20 cellular contexts compared by ENCODE assay signal in genomic region chr7:150409300-150410030, GRCh38. TPM values are rescaled to one million over a fixed set of nuclear protein-coding genes. Genes with fewer than 3 reads are reported as not detected.
DNase-seq lines count a peak whose midpoint lies in the region; ATAC-seq and TF ChIP-seq lines count a peak whose summit lies in the region.
"Had no signal": no experiment of that assay in that cellular context is flagged by ENCODE, and none has a peak within 500 bp of the region (broad histone marks: within the 10 kb centered on the region; RNA-seq: fewer than 3 reads in every experiment).

No MANE protein-coding gene starts in this region.

- peak overlapping the region; percentile 80 for H3K27ac Mint-ChIP-seq in activated naive CD4-positive, alpha-beta T cell treated with anti-CD3 and anti-CD28 coated beads, Interleukin-2, amount 10 ng/mL, durations not matched to agents 7 days and 5 days
- peak overlapping the region in 4 of 6 donors; percentile 8 to 77 (median 56) for H3K27ac Mint-ChIP-seq in immature natural killer cell
- H3K27ac Mint-ChIP-seq in stimulated activated naive B cell treated with anti-CD40 and anti-IgM and Interleukin-4, amounts not matched to agents 10 μg/mL and 1 μg/mL and 100 μg/mL, for 72 hours: peak overlapping the region; percentile 94

- H3K9ac ChIP-seq in MM.1S (ENCODE audit: low read length): no peak overlapping the region

- H3K4me1 ChIP-seq in MM.1S (ENCODE audit: low read length): peaks cover 28% of the 10 kb centered on the region
- H3K4me1 ChIP-seq: foreskin keratinocyte had no signal

- H3K36me3 Mint-ChIP-seq in activated naive CD4-positive, alpha-beta T cell treated with anti-CD3 and anti-CD28 coated beads, Interleukin-2, amount 10 ng/mL, durations not matched to agents 7 days and 5 days: peaks cover 32% of the 10 kb centered on the region
- H3K36me3 Mint-ChIP-seq in immature natural killer cell: peaks cover 5 to 13% (median 7%) of the 10 kb centered on the region in 3 donors
- peaks cover 50 to 51% of the 10 kb centered on the region in 2 donors for H3K36me3 Mint-ChIP-seq in stimulated activated naive B cell treated with anti-CD40 and anti-IgM and Interleukin-4, amounts not matched to agents 10 μg/mL and 1 μg/mL and 100 μg/mL, for 72 hours
- H3K36me3 Mint-ChIP-seq: activated naive CD4-positive, alpha-beta T cell treated with anti-CD3 and anti-CD28 coated beads, Interleukin-2, amount 50 U/mL, for 72 hours had no signal

- H3K79me2 ChIP-seq in MM.1S (ENCODE audit: low read length): peaks cover 53% of the 10 kb centered on the region

- no peak for DNase-seq in activated naive CD4-positive, alpha-beta T cell treated with anti-CD3 and anti-CD28 coated beads, Interleukin-2, amount 10 ng/mL, durations not matched to agents 7 days and 5 days
- no peak for DNase-seq in activated naive CD4-positive, alpha-beta T cell treated with Interleukin-2 at 50 U/mL for 16 hours
- no peak for DNase-seq in MM.1S
- DNase-seq in immature natural killer cell: no peak
- no peak for DNase-seq in stimulated activated naive B cell treated with anti-CD40 and anti-IgM and Interleukin-4, amounts not matched to agents 10 μg/mL and 1 μg/mL and 100 μg/mL, for 72 hours
- DNase-seq in NCI-H2171 treated with DMSO at 0.1 percent for 48 hours (lab: John Stamatoyannopoulos, UW): no peak
- DNase-seq in GOT3 (lab: John Stamatoyannopoulos, UW): no peak
- no peak for DNase-seq in stimulated activated CD4-positive, alpha-beta T cell treated with anti-CD3 and anti-CD28 coated beads, Interleukin-2, amount 100 ng/mL, for 48 hours
- DNase-seq: activated CD4-positive, CD25-positive, alpha-beta regulatory T cell; brain microvascular endothelial cell; COR-L47; foreskin keratinocyte; KBM-7; NCI-H1092 treated with DMSO at 0.1 percent for 48 hours; NCI-H526; SHP77 treated with DMSO at 0.1 percent for 48 hours had no signal

- ATAC-seq in stimulated activated naive B cell treated with anti-CD40 and anti-IgM and Interleukin-4, amounts not matched to agents 10 μg/mL and 1 μg/mL and 100 μg/mL, for 72 hours (replicated peaks): no peak
- ATAC-seq: activated naive CD4-positive, alpha-beta T cell treated with anti-CD3 and anti-CD28 coated beads, Interleukin-2, amount 50 U/mL, for 72 hours; foreskin keratinocyte had no signal

- no peak overlapping the region for H3K4me3 ChIP-seq in MM.1S (ENCODE audit: low read length)
- H3K4me3 ChIP-seq: right atrium auricular region had no signal

- H3K4me1 Mint-ChIP-seq in activated naive CD4-positive, alpha-beta T cell treated with anti-CD3 and anti-CD28 coated beads, Interleukin-2, amount 10 ng/mL, durations not matched to agents 7 days and 5 days: peaks cover 30% of the 10 kb centered on the region
- H3K4me1 Mint-ChIP-seq in immature natural killer cell: peaks cover 24 to 30% of the 10 kb centered on the region in 2 donors
- peaks cover 55 to 81% of the 10 kb centered on the region in 2 donors for H3K4me1 Mint-ChIP-seq in stimulated activated naive B cell treated with anti-CD40 and anti-IgM and Interleukin-4, amounts not matched to agents 10 μg/mL and 1 μg/mL and 100 μg/mL, for 72 hours

- CTCF ChIA-PET in activated naive CD4-positive, alpha-beta T cell treated with anti-CD3 and anti-CD28 coated beads, Interleukin-2, amount 10 ng/mL, durations not matched to agents 7 days and 5 days (lab: Charles Lee): interaction anchor here (0.8 to 0.9 kb wide), 2 partner anchors 10 to 120 kb away, joined by 3 to 4 read pairs; no protein-coding TSS in a partner anchor

- peaks cover 6% of the 10 kb centered on the region for H3K36me3 ChIP-seq in MM.1S (replicated peaks; ENCODE audit: insufficient read depth, low read length)
- H3K36me3 ChIP-seq: brain microvascular endothelial cell, right atrium auricular region had no signal

- peak overlapping the region; percentile 7; the same call in 1 of the 2 replicates for H3K27ac ChIP-seq in MM.1S (ENCODE audit: low read length)
- H3K27ac ChIP-seq: brain microvascular endothelial cell, epithelial cell of prostate, foreskin keratinocyte, right atrium auricular region had no signal

- no peak overlapping the region for H2AFZ ChIP-seq in MM.1S (ENCODE audit: low read length)

- H3K4me3 Mint-ChIP-seq in activated naive CD4-positive, alpha-beta T cell treated with anti-CD3 and anti-CD28 coated beads, Interleukin-2, amount 10 ng/mL, durations not matched to agents 7 days and 5 days: no peak overlapping the region
- no peak overlapping the region for H3K4me3 Mint-ChIP-seq in immature natural killer cell
- H3K4me3 Mint-ChIP-seq in stimulated activated naive B cell treated with anti-CD40 and anti-IgM and Interleukin-4, amounts not matched to agents 10 μg/mL and 1 μg/mL and 100 μg/mL, for 72 hours: peak overlapping the region; percentile 58 to 59

- H3K9me2 ChIP-seq in MM.1S (replicated peaks; ENCODE audit: insufficient read depth, low read length): no peaks in the 10 kb centered on the region

- no peaks in the 10 kb centered on the region for H3K27me3 Mint-ChIP-seq in activated naive CD4-positive, alpha-beta T cell treated with anti-CD3 and anti-CD28 coated beads, Interleukin-2, amount 10 ng/mL, durations not matched to agents 7 days and 5 days
- peaks cover 0 to 6% (median 5%) of the 10 kb centered on the region in 3 donors for H3K27me3 Mint-ChIP-seq in immature natural killer cell (ENCODE audit: low read depth in 3 of 3)
- H3K27me3 Mint-ChIP-seq in stimulated activated naive B cell treated with anti-CD40 and anti-IgM and Interleukin-4, amounts not matched to agents 10 μg/mL and 1 μg/mL and 100 μg/mL, for 72 hours: no peaks in the 10 kb centered on the region

- H3K27me3 ChIP-seq in MM.1S (replicated peaks; ENCODE audit: insufficient read depth, low read length): no peaks in the 10 kb centered on the region
- H3K27me3 ChIP-seq: brain microvascular endothelial cell, foreskin keratinocyte, right atrium auricular region had no signal

- H3K9me3 ChIP-seq in MM.1S (replicated peaks; ENCODE audit: insufficient read depth, low read length): no peaks in the 10 kb centered on the region
- H3K9me3 ChIP-seq: right atrium auricular region had no signal

- no peaks in the 10 kb centered on the region for H4K20me1 ChIP-seq in MM.1S (ENCODE audit: insufficient read depth, low read length)

- TF ChIP-seq CTCF in MM.1S (IDR thresholded peaks at IDR 0.05; ENCODE audit: low read length): no peak

- H3F3A ChIP-seq in MM.1S (ENCODE audit: insufficient read depth, low read length): peaks cover 34% of the 10 kb centered on the region

- no peak overlapping the region for H3K4me2 ChIP-seq in MM.1S (ENCODE audit: low read depth, low read length)

- no peaks in the 10 kb centered on the region for H3K9me3 Mint-ChIP-seq in activated naive CD4-positive, alpha-beta T cell treated with anti-CD3 and anti-CD28 coated beads, Interleukin-2, amount 10 ng/mL, durations not matched to agents 7 days and 5 days
- no peaks in the 10 kb centered on the region for H3K9me3 Mint-ChIP-seq in immature natural killer cell
- no peaks in the 10 kb centered on the region for H3K9me3 Mint-ChIP-seq in stimulated activated naive B cell treated with anti-CD40 and anti-IgM and Interleukin-4, amounts not matched to agents 10 μg/mL and 1 μg/mL and 100 μg/mL, for 72 hours
- H3K9me3 Mint-ChIP-seq: activated naive CD4-positive, alpha-beta T cell treated with anti-CD3 and anti-CD28 coated beads, Interleukin-2, amount 50 U/mL, for 72 hours had no signal

RNA-seq across cellular contexts. Expression of gene ZNF775, which starts 30.3 kb away (rescaled TPM):
- 1 to 10 TPM; 3.3 to 5.5 (median 5.5) TPM for polyA plus RNA-seq in immature natural killer cell

RNA-seq across cellular contexts. Expression of gene REPIN1, which starts 40.8 kb away (rescaled TPM):
- 10 to 100 TPM; 40.6 to 86.0 (median 43.2) TPM for polyA plus RNA-seq in immature natural killer cell

RNA-seq across cellular contexts. Expression of gene GIMAP8, which starts 41.0 kb away (rescaled TPM):
- polyA plus RNA-seq in immature natural killer cell: 10 to 100 TPM in 1 of 3 donors, 1 to 10 TPM in 2; 2.6 to 25.1 (median 5.0) TPM
- polyA plus RNA-seq: AG04450 had no signal

Comparison
In these comparisons a context has a peak if more than half of its experiments do, and no peak if none do; other contexts are left out.
1. H3K4me3 Mint-ChIP-seq: peak in stimulated activated naive B cell treated with anti-CD40 and anti-IgM and Interleukin-4, amounts not matched to agents 10 μg/mL and 1 μg/mL and 100 μg/mL, for 72 hours (2 of 2); none in activated naive CD4-positive, alpha-beta T cell treated with anti-CD3 and anti-CD28 coated beads, Interleukin-2, amount 10 ng/mL, durations not matched to agents 7 days and 5 days (single experiment) and immature natural killer cell (0 of 5).
2. Peak in every context shown above with its lines, with median percentiles within 50 percentile points of each other: H3K27ac Mint-ChIP-seq.